In the genomic region with DNA sequence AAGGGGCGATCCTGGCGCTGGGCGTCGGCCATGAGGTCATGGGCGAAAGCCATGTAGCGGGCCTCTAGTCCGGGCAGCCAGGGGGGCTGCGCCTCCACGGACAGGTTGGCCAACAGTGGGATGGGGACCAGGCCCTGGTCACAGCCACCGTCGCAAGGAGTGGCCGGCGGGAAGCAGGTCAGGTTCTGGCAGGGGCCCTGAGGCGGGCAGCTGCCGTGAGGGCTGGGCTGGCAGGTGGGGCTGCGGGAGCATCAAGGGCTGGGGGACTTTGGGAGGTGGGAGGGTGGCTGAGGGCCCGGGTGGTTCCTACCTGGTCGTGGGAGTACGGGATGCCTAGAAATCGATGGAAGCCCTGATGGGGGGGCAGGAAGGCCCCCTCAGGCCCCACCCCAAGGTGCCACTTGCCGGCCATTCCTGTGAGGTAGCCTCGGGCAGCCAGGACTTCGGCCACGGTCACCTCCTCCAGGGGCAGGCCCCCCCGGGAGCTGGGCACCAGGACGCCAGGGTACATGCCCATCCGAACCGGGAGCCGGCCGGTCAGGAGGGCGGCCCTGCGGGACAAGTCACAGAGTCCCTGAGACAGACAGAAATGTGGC, we compare ENCODE assay signal across 7 cellular contexts. TPM values are rescaled to one million over a fixed set of nuclear protein-coding genes. Genes with fewer than 3 reads are reported as not detected.
DNase-seq lines count a peak whose midpoint lies in the region; ATAC-seq, FAIRE-seq and TF ChIP-seq lines count a peak whose summit lies in the region.
"Had no signal": no experiment of that assay in that cellular context is flagged by ENCODE, and none has a peak within 500 bp of the region (broad histone marks: within the 10 kb centered on the region; RNA-seq: fewer than 3 reads in every experiment).

No MANE protein-coding gene starts in this region.

- DNase-seq in pancreas = peak in 3 of 6 donors; percentile 40 to 85 (median 64)
- no peak for DNase-seq in GM19240 (ENCODE audit: insufficient read length, low spot score)
- DNase-seq in NCI-H1694 (lab: John Stamatoyannopoulos, UW) = no peak

- H3K27me3 ChIP-seq in HUES6 (ENCODE audit: control insufficient read depth, insufficient read depth, low read length) = peaks cover 7% of the 10 kb centered on the region
- no peaks in the 10 kb centered on the region for H3K27me3 ChIP-seq in pancreas

- H3K36me3 ChIP-seq in HUES6 (ENCODE audit: control insufficient read depth, insufficient read depth, low read length) (no peaks in the 10 kb centered on the region), pancreas (no peaks in the 10 kb centered on the region)

- ATAC-seq in pancreas = no peak
- ATAC-seq in HG02588 (IDR thresholded peaks at IDR 0.05; ENCODE audit: unreplicated experiment) = no peak

- H3K4me3 ChIP-seq in HUES6 (ENCODE audit: low read depth, low read length) = peak overlapping the region; percentile 93
- H3K4me3 ChIP-seq in pancreas = peak overlapping the region; percentile 72 to 89 (median 84)

- H3K4me1 ChIP-seq in HUES6 (ENCODE audit: control insufficient read depth, insufficient read depth, low read length) = peaks cover 9% of the 10 kb centered on the region
- H3K4me1 ChIP-seq in pancreas = peaks cover 4 to 17% (median 14%) of the 10 kb centered on the region in 3 donors

- H3K9ac ChIP-seq in HUES6 (ENCODE audit: low read length) = no peak overlapping the region

- no peak overlapping the region for H3K27ac ChIP-seq in HUES6 (ENCODE audit: low read depth, low read length)
- peak overlapping the region; percentile 72 for H3K27ac ChIP-seq in cingulate gyrus (ENCODE audit: low read depth, low read length)
- H3K27ac ChIP-seq in pancreas = peak overlapping the region in 3 of 4 donors; percentile 28 to 58 (median 55)

- FAIRE-seq in pancreas (lab: Jason Lieb, UNC) = no peak
- FAIRE-seq: colon had no signal

- no peak for TF ChIP-seq CTCF in pancreas (IDR thresholded peaks at IDR 0.05)

- 72 to 85% methylated on average over 30 to 32 of the region's 32 CpGs for WGBS in pancreas, 2 donors

- intact Hi-C loops in pancreas (cut with DNase I) = no loop called here

- no peaks in the 10 kb centered on the region for H3K9me3 ChIP-seq in HUES6 (ENCODE audit: control insufficient read depth, insufficient read depth, low read depth, low read length)
- H3K9me3 ChIP-seq in pancreas = no peaks in the 10 kb centered on the region

RNA-seq across cellular contexts. Expression of gene ARSA, which starts 1.0 kb away (rescaled TPM):
- total RNA-seq in pancreas = 10 to 100 TPM; 21.9 to 36.2 (median 27.2) TPM
- polyA plus RNA-seq in pancreas = 100 to 1,000 TPM in 1 of 2 donors, 10 to 100 TPM in 1; 87.1 to 119 TPM

RNA-seq across cellular contexts. Expression of gene MAPK8IP2, which starts 26.4 kb away (rescaled TPM):
- 1 to 10 TPM; 1.4 to 3.0 (median 2.3) TPM for total RNA-seq in pancreas
- polyA plus RNA-seq in pancreas = 10 to 100 TPM in 1 of 2 donors, 1 to 10 TPM in 1; 3.3 to 10.0 TPM

RNA-seq across cellular contexts. Expression of gene CHKB, which starts 44.3 kb away (rescaled TPM):
- 10 to 100 TPM; 20.4 to 55.5 (median 28.3) TPM for total RNA-seq in pancreas
- 100 to 1,000 TPM; 236 to 283 TPM for polyA plus RNA-seq in pancreas

RNA-seq across cellular contexts. Expression of gene SHANK3, which starts 45.7 kb away (rescaled TPM):
- 1 to 10 TPM; 2.7 to 6.1 (median 3.7) TPM for total RNA-seq in pancreas
- polyA plus RNA-seq in pancreas = 10 to 100 TPM; 18.7 to 18.9 TPM

RNA-seq across cellular contexts. Expression of gene CPT1B, which starts 48.7 kb away (rescaled TPM):
- total RNA-seq in pancreas = 10 to 100 TPM in 3 of 6 donors, 1 to 10 TPM in 3; 7.2 to 26.8 (median 10.1) TPM
- polyA plus RNA-seq in pancreas = 10 to 100 TPM; 59.7 to 87.0 TPM
